ENCODE assay signal across 1 cellular context in genomic region chr7:126696639-126697038, GRCh38.
TF ChIP-seq lines count a peak whose summit lies in the region.

No MANE protein-coding gene starts in this region.

TF ChIP-seq in HepG2, 621 proteins besides CTCF, POLR2A, EP300 and RAD21 (continued from another document):
- no peak for TF ChIP-seq ATAD3A (CRISPR knock-in tag; IDR thresholded peaks at IDR 0.05)
- no peak for TF ChIP-seq ZNF614 (CRISPR knock-in tag; IDR thresholded peaks at IDR 0.05; ENCODE audit: borderline replicate concordance)
- no peak for TF ChIP-seq KDM4B (CRISPR knock-in tag; IDR thresholded peaks at IDR 0.05)
- TF ChIP-seq GTF3A (CRISPR knock-in tag; conservative IDR thresholded peaks at IDR 0.05): no peak
- TF ChIP-seq PCBP2 (optimal IDR thresholded peaks at IDR 0.05; ENCODE audit: low read depth, low read length, poor library complexity, severe bottlenecking): no peak
- no peak for TF ChIP-seq ZNF546 (CRISPR knock-in tag; conservative IDR thresholded peaks at IDR 0.05)
- no peak for TF ChIP-seq CCAR2 (optimal IDR thresholded peaks at IDR 0.05; ENCODE audit: low read depth, low read length)
- no peak for TF ChIP-seq JUNB (CRISPR knock-in tag; IDR thresholded peaks at IDR 0.05; ENCODE audit: borderline replicate concordance)
- no peak for TF ChIP-seq ZBTB1 (CRISPR knock-in tag; IDR thresholded peaks at IDR 0.05; ENCODE audit: borderline replicate concordance)
- TF ChIP-seq JARID2 (CRISPR knock-in tag; IDR thresholded peaks at IDR 0.05; ENCODE audit: insufficient replicate concordance): no peak
